In genomic region chr6:11423667-11424066, GRCh38 we compare ENCODE assay signal across 15 cellular contexts.
DNase-seq lines count a peak whose midpoint lies in the region; ATAC-seq and TF ChIP-seq lines count a peak whose summit lies in the region.
"Had no signal": no experiment of that assay in that cellular context is flagged by ENCODE, and none has a peak within 500 bp of the region (broad histone marks: within the 10 kb centered on the region; RNA-seq: fewer than 3 reads in every experiment).

No MANE protein-coding gene starts in this region.

- no peak overlapping the region for H3K4me2 ChIP-seq in trophoblast cell (ENCODE audit: low read length)

- no peaks in the 10 kb centered on the region for H3K79me2 ChIP-seq in trophoblast cell (ENCODE audit: control insufficient read depth, insufficient read depth, low read length, poor library complexity)

- peaks cover 17% of the 10 kb centered on the region for H3K79me1 ChIP-seq in trophoblast cell (ENCODE audit: low read length)

- no peaks in the 10 kb centered on the region for H3K36me3 ChIP-seq in RWPE2 (ENCODE audit: low read depth)
- no peaks in the 10 kb centered on the region for H3K36me3 ChIP-seq in trophoblast cell (ENCODE audit: control insufficient read depth in 1 of 2, insufficient read depth in 2 of 2, low read length in 2 of 2)

- WGBS in trophoblast cell (ENCODE audit: extremely low coverage, insufficient coverage, insufficient read length) = no CpG with 5 or more reads among the region's 1 CpG

- H2AK5ac ChIP-seq in trophoblast cell (ENCODE audit: low read length) = peak overlapping the region; percentile 52

- H4K91ac ChIP-seq in trophoblast cell (ENCODE audit: low read depth, low read length) = no peak overlapping the region

- H3K4me3 ChIP-seq in RWPE2 (ENCODE audit: severe bottlenecking) (no peak overlapping the region), fibroblast of pulmonary artery (replicated peaks; ENCODE audit: low read depth, low read length) (no peak overlapping the region), trophoblast cell (ENCODE audit: low read depth, low read length) (no peak overlapping the region)

- H3K27me3 ChIP-seq in RWPE2 (ENCODE audit: insufficient read depth, poor library complexity, severe bottlenecking) (no peaks in the 10 kb centered on the region), trophoblast cell (ENCODE audit: insufficient read depth, low read length) (no peaks in the 10 kb centered on the region)

- no peak overlapping the region for H2BK12ac ChIP-seq in trophoblast cell (ENCODE audit: low read length)

- H3K23ac ChIP-seq in trophoblast cell (ENCODE audit: low read length) = no peak overlapping the region

- H3K9ac ChIP-seq in trophoblast cell (ENCODE audit: low read length) = no peak overlapping the region

- no peak overlapping the region for H4K8ac ChIP-seq in trophoblast cell (ENCODE audit: low read depth, low read length)

- TF ChIP-seq CTCF in RWPE2 (IDR thresholded peaks at IDR 0.05; ENCODE audit: poor library complexity, severe bottlenecking) (no peak), fibroblast of pulmonary artery (IDR thresholded peaks at IDR 0.05; ENCODE audit: low read length, missing control alignments) (no peak)

- DNase-seq in HCEC 1CT (peak; percentile 54), RWPE2 (ENCODE audit: low spot score) (no peak), fibroblast of pulmonary artery (ENCODE audit: low read depth) (peak; percentile 35), trophoblast cell (peak; percentile 87 to 89), NCI-H1694 (lab: John Stamatoyannopoulos, UW) (no peak), DMS153 (lab: John Stamatoyannopoulos, UW) (no peak), COLO668 (lab: John Stamatoyannopoulos, UW; ENCODE audit: unreplicated experiment) (no peak)
- DNase-seq: activated CD4-positive, CD25-positive, alpha-beta regulatory T cell; activated effector memory CD4-positive, alpha-beta T cell treated with anti-CD3 and anti-CD28 coated beads, Interleukin-2, amount 50 U/mL, for 16 hours; anterior cingulate cortex; immature natural killer cell; NCI-H146; SHP77; stimulated activated CD4-positive, alpha-beta T cell treated with anti-CD3 and anti-CD28 coated beads, Interleukin-2, amount 100 ng/mL, for 24 hours had no signal

- H2BK120ac ChIP-seq in trophoblast cell (ENCODE audit: insufficient read depth, low read length, poor library complexity) = no peak overlapping the region

- peak; percentile 41 for ATAC-seq in RWPE2 (ENCODE audit: low read depth)
- ATAC-seq: sciatic nerve had no signal

- H3K4me1 ChIP-seq in RWPE2 (ENCODE audit: insufficient read depth, poor library complexity, severe bottlenecking) = peaks cover 34% of the 10 kb centered on the region
- H3K4me1 ChIP-seq in trophoblast cell (ENCODE audit: control insufficient read depth in 1 of 2, insufficient read depth in 2 of 2, low read length in 2 of 2) = peaks cover 14 to 33% of the 10 kb centered on the region in 2 experiments

- H3K9me3 ChIP-seq in RWPE2 (ENCODE audit: severe bottlenecking) (no peaks in the 10 kb centered on the region), trophoblast cell (ENCODE audit: insufficient read depth, low read depth, low read length) (peaks cover 5% of the 10 kb centered on the region)

- H2AFZ ChIP-seq in trophoblast cell (ENCODE audit: insufficient read depth, low read length, poor library complexity) = no peak overlapping the region

- no peak overlapping the region for H3K18ac ChIP-seq in trophoblast cell (ENCODE audit: low read length)

- H2BK5ac ChIP-seq in trophoblast cell (ENCODE audit: low read depth, low read length, poor library complexity) = no peak overlapping the region

- H3K4ac ChIP-seq in trophoblast cell (ENCODE audit: low read depth, low read length) = no peak overlapping the region

- H3K14ac ChIP-seq in trophoblast cell (ENCODE audit: low read length) = no peak overlapping the region

- peak overlapping the region; percentile 38 for H3K27ac ChIP-seq in RWPE2 (ENCODE audit: poor library complexity, severe bottlenecking)
- no peak overlapping the region for H3K27ac ChIP-seq in trophoblast cell (ENCODE audit: low read depth, low read length)

- no peak overlapping the region for H4K12ac ChIP-seq in trophoblast cell (ENCODE audit: low read depth, low read length)

Comparison
In these comparisons a context has a peak if more than half of its experiments do, and no peak if none do; other contexts are left out.
1. DNase-seq: peak in HCEC 1CT (single experiment), fibroblast of pulmonary artery (single experiment) and trophoblast cell (2 of 2); none in RWPE2 (single experiment), NCI-H1694 (single experiment), DMS153 (single experiment) and COLO668 (single experiment).